ENCODE assay signal across 8 cellular contexts in the genomic region with DNA sequence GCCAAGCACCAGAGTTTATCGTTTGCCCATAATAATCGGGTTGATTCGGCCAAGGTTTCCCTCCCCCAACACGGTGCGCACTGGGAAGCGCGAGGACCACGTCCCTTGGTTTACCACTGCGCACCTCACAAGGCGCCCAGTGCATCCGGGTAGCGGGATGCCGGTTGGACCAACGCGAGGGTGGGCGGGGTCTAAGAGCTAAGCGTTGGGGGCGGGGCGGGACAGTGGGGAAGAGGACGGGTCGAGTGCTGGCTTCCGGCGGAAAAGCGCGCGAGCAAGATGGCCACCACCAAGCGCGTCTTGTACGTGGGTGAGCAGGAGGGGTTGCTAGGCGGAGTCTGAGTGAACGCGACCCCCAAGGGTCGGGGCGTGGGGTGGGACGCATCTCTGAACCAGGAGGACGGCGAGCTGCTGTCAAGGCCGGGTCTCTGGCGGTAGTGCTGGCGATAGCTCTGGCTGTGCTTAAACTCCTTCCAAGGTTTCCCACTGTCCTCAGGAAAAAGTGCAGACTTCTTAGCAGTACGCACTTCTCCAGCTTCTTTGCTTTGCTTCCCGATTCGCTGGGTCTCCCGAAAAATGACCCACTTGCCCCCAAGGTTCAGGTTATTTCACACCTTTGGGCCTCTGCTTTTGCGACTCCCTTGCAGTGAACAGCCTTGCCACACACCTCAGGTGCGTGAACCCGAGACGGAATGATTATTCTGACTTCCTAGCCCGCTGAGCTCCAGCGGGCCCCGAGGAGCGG. TPM values are rescaled to one million over a fixed set of nuclear protein-coding genes. Genes with fewer than 3 reads are reported as not detected.
DNase-seq lines count a peak whose midpoint lies in the region; ATAC-seq and TF ChIP-seq lines count a peak whose summit lies in the region.

A gene (plus strand): TSS at position 261 of the 745 bp plus-strand sequence. CDS start 19 bp downstream, at position 280.

- peaks cover 16% of the 10 kb centered on the region for H3K27me3 ChIP-seq in adrenal gland
- H3K27me3 ChIP-seq in heart right ventricle, result peaks cover 0 to 21% (median 10%) of the 10 kb centered on the region in 7 donors

- H3K36me3 Mint-ChIP-seq in type B pancreatic cell, result peaks cover 15% of the 10 kb centered on the region

- H3K27me3 Mint-ChIP-seq in type B pancreatic cell, result peaks cover 36% of the 10 kb centered on the region

- H3K27ac Mint-ChIP-seq in type B pancreatic cell, result peak within 1 kb of the TSS; percentile 91

- TF ChIP-seq CTCF in adrenal gland (IDR thresholded peaks at IDR 0.05) (no peak), heart right ventricle (IDR thresholded peaks at IDR 0.05) (no peak), type B pancreatic cell (conservative IDR thresholded peaks at IDR 0.05) (no peak)

- H3K9me3 Mint-ChIP-seq in type B pancreatic cell, result no peaks in the 10 kb centered on the region

- H3K4me1 ChIP-seq in adrenal gland (replicated peaks in 1 of 2) (peaks cover 6 to 16% of the 10 kb centered on the region in 2 donors), heart right ventricle (peaks cover 4 to 23% (median 10%) of the 10 kb centered on the region in 9 donors)

- peak within 1 kb of the TSS; percentile 43 to 73 (median 58) for H3K4me3 ChIP-seq in adrenal gland
- peak within 1 kb of the TSS; percentile 62 to 92 (median 76) for H3K4me3 ChIP-seq in heart right ventricle

- peak within 1 kb of the TSS; percentile 98 for H3K4me3 Mint-ChIP-seq in type B pancreatic cell

- H3K36me3 ChIP-seq in adrenal gland (replicated peaks in 1 of 2) (peaks cover 0 to 33% of the 10 kb centered on the region in 2 donors), heart right ventricle (peaks cover 0 to 40% (median 18%) of the 10 kb centered on the region in 9 donors)

- no peaks in the 10 kb centered on the region for H3K9me3 ChIP-seq in adrenal gland (replicated peaks in 1 of 3)
- no peaks in the 10 kb centered on the region for H3K9me3 ChIP-seq in heart right ventricle

- intact Hi-C loops in T-helper 1 cell treated with Interleukin-12 subunit alpha and Interleukin-12 subunit beta and Interleukin-4 antibody, amounts not matched to agents 30 ng/mL and 1 ng/mL, for 36 hours (cut with micrococcal nuclease), result loop anchor here (1.0 to 10.0 kb wide), 4 partner anchors 47 to 544 kb away; a partner anchor contains a TSS
- intact Hi-C loops in adrenal gland (cut with DNase I), result no loop called here
- intact Hi-C loops in heart right ventricle (cut with DNase I), result no loop called here
- intact Hi-C loops in posterior cingulate gyrus (cut with DNase I), result no loop called here

- peak; percentile 82 for ATAC-seq in HG02678 (IDR thresholded peaks at IDR 0.05; ENCODE audit: unreplicated experiment)
- peak; percentile 96 to 99 (median 98) for ATAC-seq in heart right ventricle

- H3K4me1 Mint-ChIP-seq in type B pancreatic cell (ENCODE audit: unreplicated experiment), result peaks cover 14% of the 10 kb centered on the region

- peak; percentile 48 for DNase-seq in GF-D8 (lab: John Stamatoyannopoulos, UW)
- peak; percentile 88 for DNase-seq in NCI-H146 (lab: John Stamatoyannopoulos, UW)
- peak; percentile 93 to 97 (median 96) for DNase-seq in adrenal gland
- DNase-seq in heart right ventricle, result peak; percentile 94 to 96
- peak; percentile 90 to 99 (median 95) for DNase-seq in posterior cingulate gyrus
- DNase-seq in type B pancreatic cell (ENCODE audit: extremely low spot score, unreplicated experiment), result peak; percentile 90

- TF ChIP-seq POLR2A in adrenal gland (IDR thresholded peaks at IDR 0.05), result peak in 1 of 2 donors; percentile 50

- 0 to 5% (median 0%) methylated on average over 15 to 52 of the region's 52 CpGs for WGBS in adrenal gland, 4 donors
- 1% methylated on average over 52 of the region's 52 CpGs for WGBS in heart right ventricle, 2 donors

- peak within 1 kb of the TSS in 4 of 5 donors; percentile 24 to 79 (median 54) for H3K27ac ChIP-seq in adrenal gland
- H3K27ac ChIP-seq in heart right ventricle, result peak within 1 kb of the TSS in 9 of 10 donors; percentile 63 to 87 (median 76)

RNA-seq across cellular contexts. Expression of the gene that starts here (rescaled TPM):
- 61.3 and 61.5 TPM in 2 replicates for total RNA-seq in T-helper 1 cell treated with Interleukin-12 subunit alpha and Interleukin-12 subunit beta and Interleukin-4 antibody, amounts not matched to agents 30 ng/mL and 1 ng/mL, for 36 hours
- total RNA-seq in adrenal gland, result 10 to 100 TPM; 34.3 to 78.9 (median 42.3) TPM
- polyA plus RNA-seq in adrenal gland, result 10 to 100 TPM; 43.6 to 56.0 (median 47.1) TPM
- 10 to 100 TPM; 28.0 to 32.7 (median 30.9) TPM for total RNA-seq in heart right ventricle
- 10 to 100 TPM; 33.9 to 49.5 TPM for polyA plus RNA-seq in heart right ventricle
- 50.0 and 51.7 TPM in 2 replicates for total RNA-seq in type B pancreatic cell (ENCODE audit: low replicate concordance)

Comparison
In these comparisons a context has a peak if more than half of its experiments do, and no peak if none do; other contexts are left out.
1. Peak in every context shown above with its lines: DNase-seq, ATAC-seq, H3K4me3 ChIP-seq and H3K27ac ChIP-seq.